In the genomic region with DNA sequence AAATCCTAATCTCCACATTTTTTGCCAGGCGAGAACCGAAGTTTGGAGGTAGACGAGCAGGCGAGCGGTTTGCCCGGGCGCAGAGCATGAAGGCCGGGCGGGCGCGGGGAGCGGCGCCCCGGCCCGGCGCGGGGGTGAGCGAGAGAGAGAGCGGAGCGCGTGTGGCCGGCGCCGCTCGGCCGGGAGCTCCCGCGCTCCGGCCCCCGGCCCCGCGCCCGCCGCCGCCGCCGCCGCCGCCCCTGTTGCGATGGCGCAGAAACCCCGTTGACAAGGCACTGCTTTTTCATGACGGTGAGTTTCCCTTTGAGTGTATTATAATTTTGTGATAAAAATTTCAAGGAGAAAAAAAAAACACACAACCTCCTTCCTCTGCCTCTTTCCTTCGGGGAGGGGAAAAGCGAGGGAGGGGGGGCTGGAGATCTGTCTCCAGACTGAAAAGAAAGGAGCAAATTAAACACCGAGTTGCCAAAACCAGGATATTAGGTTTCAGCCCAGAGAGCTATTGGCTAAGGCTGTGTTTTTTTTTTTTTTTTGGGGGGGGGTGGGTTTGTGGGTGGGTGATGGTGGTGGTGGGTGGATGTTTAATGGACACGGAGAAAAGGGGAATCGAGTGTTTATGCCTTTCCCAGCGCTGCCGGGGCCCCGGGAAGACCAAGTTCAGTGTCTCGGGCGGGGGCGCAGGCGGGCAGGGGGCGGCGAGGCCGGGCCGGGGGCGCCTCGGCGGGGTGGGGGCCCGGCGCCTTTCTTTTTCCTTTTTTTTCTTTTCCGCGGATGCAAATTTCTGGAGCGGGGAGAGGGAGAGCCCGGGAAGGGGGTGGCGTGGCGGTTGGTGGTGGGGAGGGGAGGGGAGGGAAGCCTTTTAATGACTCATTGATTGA, we compare ENCODE assay signal across 8 cellular contexts.
DNase-seq lines count a peak whose midpoint lies in the region; ATAC-seq, FAIRE-seq and TF ChIP-seq lines count a peak whose summit lies in the region.

A gene with protein sequence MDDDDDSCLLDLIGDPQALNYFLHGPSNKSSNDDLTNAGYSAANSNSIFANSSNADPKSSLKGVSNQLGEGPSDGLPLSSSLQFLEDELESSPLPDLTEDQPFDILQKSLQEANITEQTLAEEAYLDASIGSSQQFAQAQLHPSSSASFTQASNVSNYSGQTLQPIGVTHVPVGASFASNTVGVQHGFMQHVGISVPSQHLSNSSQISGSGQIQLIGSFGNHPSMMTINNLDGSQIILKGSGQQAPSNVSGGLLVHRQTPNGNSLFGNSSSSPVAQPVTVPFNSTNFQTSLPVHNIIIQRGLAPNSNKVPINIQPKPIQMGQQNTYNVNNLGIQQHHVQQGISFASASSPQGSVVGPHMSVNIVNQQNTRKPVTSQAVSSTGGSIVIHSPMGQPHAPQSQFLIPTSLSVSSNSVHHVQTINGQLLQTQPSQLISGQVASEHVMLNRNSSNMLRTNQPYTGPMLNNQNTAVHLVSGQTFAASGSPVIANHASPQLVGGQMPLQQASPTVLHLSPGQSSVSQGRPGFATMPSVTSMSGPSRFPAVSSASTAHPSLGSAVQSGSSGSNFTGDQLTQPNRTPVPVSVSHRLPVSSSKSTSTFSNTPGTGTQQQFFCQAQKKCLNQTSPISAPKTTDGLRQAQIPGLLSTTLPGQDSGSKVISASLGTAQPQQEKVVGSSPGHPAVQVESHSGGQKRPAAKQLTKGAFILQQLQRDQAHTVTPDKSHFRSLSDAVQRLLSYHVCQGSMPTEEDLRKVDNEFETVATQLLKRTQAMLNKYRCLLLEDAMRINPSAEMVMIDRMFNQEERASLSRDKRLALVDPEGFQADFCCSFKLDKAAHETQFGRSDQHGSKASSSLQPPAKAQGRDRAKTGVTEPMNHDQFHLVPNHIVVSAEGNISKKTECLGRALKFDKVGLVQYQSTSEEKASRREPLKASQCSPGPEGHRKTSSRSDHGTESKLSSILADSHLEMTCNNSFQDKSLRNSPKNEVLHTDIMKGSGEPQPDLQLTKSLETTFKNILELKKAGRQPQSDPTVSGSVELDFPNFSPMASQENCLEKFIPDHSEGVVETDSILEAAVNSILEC (plus strand): TSS at position 242 of the 878 bp plus-strand sequence. CDS start 39,971 bp downstream, outside the sequence.

- FAIRE-seq in GM19239 (lab: Jason Lieb, UNC) = peak; percentile 37

- TF ChIP-seq CTCF in 22Rv1 (IDR thresholded peaks at IDR 0.05) (no peak), cardiac fibroblast (IDR thresholded peaks at IDR 0.05; ENCODE audit: low read depth, low read length) (no peak)

- H3K27ac ChIP-seq in 22Rv1 = peak within 1 kb of the TSS; percentile 99

- DNase-seq in GM19239 (ENCODE audit: insufficient read length, low spot score) = peak; percentile 32
- DNase-seq in NCI-H2227 treated with DMSO at 0.1 percent for 48 hours (lab: John Stamatoyannopoulos, UW) = peak; percentile 56
- DNase-seq in activated CD4-positive, CD25-positive, alpha-beta regulatory T cell treated with anti-CD3 and anti-CD28 coated beads, Interleukin-2, amount 50 U/mL, for 16 hours (ENCODE audit: low read depth, low spot score) = peak; percentile 46
- peak; percentile 82 to 93 for DNase-seq in cardiac fibroblast (ENCODE audit: low read depth in 2 of 2)
- peak; percentile 83 for DNase-seq in iris pigment epithelial cell (ENCODE audit: low read depth)
- DNase-seq in smooth muscle cell of the brain vasculature (ENCODE audit: low read depth, low spot score) = peak; percentile 70

- peak within 1 kb of the TSS; percentile 76 to 79 for H3K4me3 ChIP-seq in cardiac fibroblast (replicated peaks in 1 of 2; ENCODE audit: low read depth in 2 of 2, low read length in 2 of 2)

- ATAC-seq in HG02588 (IDR thresholded peaks at IDR 0.05; ENCODE audit: unreplicated experiment) = no peak

Comparison
In these comparisons a context has a peak if more than half of its experiments do, and no peak if none do; other contexts are left out.
1. DNase-seq: peak in every context shown above with its lines; median percentile 88 in cardiac fibroblast; 83 in iris pigment epithelial cell; 70 in smooth muscle cell of the brain vasculature; 56 in NCI-H2227 treated with DMSO at 0.1 percent for 48 hours; 46 in activated CD4-positive, CD25-positive, alpha-beta regulatory T cell treated with anti-CD3 and anti-CD28 coated beads, Interleukin-2, amount 50 U/mL, for 16 hours; 32 in GM19239.